In genomic region chr1:184387069-184387870, GRCh38 we compare ENCODE assay signal across 8 cellular contexts. TPM values are rescaled to one million over a fixed set of nuclear protein-coding genes. Genes with fewer than 3 reads are reported as not detected.
DNase-seq lines count a peak whose midpoint lies in the region; ATAC-seq lines count a peak whose summit lies in the region.

No MANE protein-coding gene starts in this region.

- peak overlapping the region; percentile 37 for H2AFZ ChIP-seq in mesenchymal stem cell (ENCODE audit: low read depth, low read length)

- H3K27me3 Mint-ChIP-seq in stimulated activated memory B cell treated with anti-CD40 and anti-IgM and Interleukin-4, amounts not matched to agents 10 μg/mL and 1 μg/mL and 100 μg/mL, for 72 hours: peaks cover 70% of the 10 kb centered on the region

- peak overlapping the region; percentile 81 to 89 for H3K4me3 ChIP-seq in mesenchymal stem cell (ENCODE audit: insufficient read depth in 1 of 2, low read depth in 1 of 2, low read length in 2 of 2)

- no peak overlapping the region for H3K27ac ChIP-seq in mesenchymal stem cell (ENCODE audit: low read length, poor library complexity, severe bottlenecking)

- peak overlapping the region; percentile 62 to 93 for H3K4ac ChIP-seq in mesenchymal stem cell (ENCODE audit: low read depth in 1 of 2, low read length in 2 of 2)

- peak overlapping the region; percentile 41 to 95 for H3K14ac ChIP-seq in mesenchymal stem cell (ENCODE audit: low read length in 2 of 2)

- peak overlapping the region; percentile 17 for H4K8ac ChIP-seq in mesenchymal stem cell (ENCODE audit: low read length)

- H4K91ac ChIP-seq in mesenchymal stem cell (ENCODE audit: low read length): peak overlapping the region; percentile 84

- H3K4me1 Mint-ChIP-seq in stimulated activated memory B cell treated with anti-CD40 and anti-IgM and Interleukin-4, amounts not matched to agents 10 μg/mL and 1 μg/mL and 100 μg/mL, for 72 hours: peaks cover 29% of the 10 kb centered on the region

- H2BK120ac ChIP-seq in mesenchymal stem cell (ENCODE audit: low read depth, low read length): peak overlapping the region; percentile 71

- ATAC-seq in HG03521 (IDR thresholded peaks at IDR 0.05; ENCODE audit: unreplicated experiment): peak; percentile 15
- ATAC-seq in stimulated activated memory B cell treated with anti-CD40 and anti-IgM and Interleukin-4, amounts not matched to agents 10 μg/mL and 1 μg/mL and 100 μg/mL, for 72 hours: no peak
- ATAC-seq in GM19328 (IDR thresholded peaks at IDR 0.05; ENCODE audit: unreplicated experiment): no peak

- no peak overlapping the region for H2BK5ac ChIP-seq in mesenchymal stem cell (ENCODE audit: low read depth, low read length, poor library complexity, severe bottlenecking)

- peak overlapping the region in 1 of 2 experiments; percentile 79 for H3K23ac ChIP-seq in mesenchymal stem cell (ENCODE audit: low read length in 2 of 2)

- peak overlapping the region; percentile 73 for H2BK15ac ChIP-seq in mesenchymal stem cell (ENCODE audit: low read depth, poor library complexity, severe bottlenecking)

- H3K9me3 Mint-ChIP-seq in stimulated activated memory B cell treated with anti-CD40 and anti-IgM and Interleukin-4, amounts not matched to agents 10 μg/mL and 1 μg/mL and 100 μg/mL, for 72 hours: no peaks in the 10 kb centered on the region

- WGBS in mesenchymal stem cell: under 1% methylated on average over 43 of the region's 67 CpGs

- no peaks in the 10 kb centered on the region for H3K36me3 ChIP-seq in mesenchymal stem cell (ENCODE audit: control insufficient read depth in 1 of 2, insufficient read depth in 2 of 2, low read depth in 1 of 2, low read length in 2 of 2)

- peak overlapping the region in 1 of 2 experiments; percentile 67 for H2BK12ac ChIP-seq in mesenchymal stem cell (ENCODE audit: low read length in 2 of 2)

- no peak overlapping the region for H2AK5ac ChIP-seq in mesenchymal stem cell (ENCODE audit: low read length, severe bottlenecking)

- H3K4me1 ChIP-seq in mesenchymal stem cell (ENCODE audit: control insufficient read depth, insufficient read depth, low read depth, low read length): peaks cover 3% of the 10 kb centered on the region

- H3K4me3 Mint-ChIP-seq in stimulated activated memory B cell treated with anti-CD40 and anti-IgM and Interleukin-4, amounts not matched to agents 10 μg/mL and 1 μg/mL and 100 μg/mL, for 72 hours: peak overlapping the region; percentile 92

- peaks cover 12% of the 10 kb centered on the region for H3K79me1 ChIP-seq in mesenchymal stem cell (replicated peaks; ENCODE audit: low read length, poor library complexity, severe bottlenecking)

- H3K27me3 ChIP-seq in mesenchymal stem cell (ENCODE audit: control insufficient read depth in 1 of 2, insufficient read depth in 1 of 2, low read length in 2 of 2): no peaks in the 10 kb centered on the region

- peak; percentile 69 for DNase-seq in NCI-H146 (lab: John Stamatoyannopoulos, UW)
- DNase-seq in NCI-H146 treated with DMSO at 0.1 percent for 48 hours (lab: John Stamatoyannopoulos, UW; ENCODE audit: unreplicated experiment): no peak
- DNase-seq in activated CD4-positive, alpha-beta T cell treated with anti-CD3 and anti-CD28 coated beads for 48 hours: peak; percentile 18
- DNase-seq in ecto neural progenitor cell (ENCODE audit: low spot score): peak; percentile 69
- DNase-seq in mesenchymal stem cell: peak; percentile 93

- H3K27ac Mint-ChIP-seq in stimulated activated memory B cell treated with anti-CD40 and anti-IgM and Interleukin-4, amounts not matched to agents 10 μg/mL and 1 μg/mL and 100 μg/mL, for 72 hours: no peak overlapping the region

- H3K9me3 ChIP-seq in mesenchymal stem cell (ENCODE audit: control insufficient read depth, low read length): no peaks in the 10 kb centered on the region

- peak overlapping the region; percentile 97 for H3K4me2 ChIP-seq in mesenchymal stem cell (ENCODE audit: low read length, poor library complexity, severe bottlenecking)

- no peaks in the 10 kb centered on the region for H3K36me3 Mint-ChIP-seq in stimulated activated memory B cell treated with anti-CD40 and anti-IgM and Interleukin-4, amounts not matched to agents 10 μg/mL and 1 μg/mL and 100 μg/mL, for 72 hours

- peak overlapping the region; percentile 94 for H3K9ac ChIP-seq in mesenchymal stem cell (ENCODE audit: low read length)

- H3K18ac ChIP-seq in mesenchymal stem cell (ENCODE audit: low read depth in 1 of 2, low read length in 2 of 2): peak overlapping the region; percentile 61 to 69

RNA-seq across cellular contexts. Expression of gene C1orf21, which starts 0.4 kb away (rescaled TPM):
- polyA plus RNA-seq in mesenchymal stem cell (2013, experiment 1 of 2): 77.8 TPM
- 73.4 TPM for polyA plus RNA-seq in mesenchymal stem cell (2013, experiment 2 of 2)
